In genomic region chr9:117656007-117656406, GRCh38 we compare ENCODE assay signal across 11 cellular contexts. TPM values are rescaled to one million over a fixed set of nuclear protein-coding genes. Genes with fewer than 3 reads are reported as not detected.
DNase-seq lines count a peak whose midpoint lies in the region; TF ChIP-seq lines count a peak whose summit lies in the region.
"Had no signal": no experiment of that assay in that cellular context is flagged by ENCODE, and none has a peak within 500 bp of the region (broad histone marks: within the 10 kb centered on the region; RNA-seq: fewer than 3 reads in every experiment).

No MANE protein-coding gene starts in this region.

- H3K27ac ChIP-seq in brain microvascular endothelial cell, result no peak overlapping the region
- H3K27ac ChIP-seq: C4-2B had no signal

- TF ChIP-seq CTCF in brain microvascular endothelial cell (IDR thresholded peaks at IDR 0.05; ENCODE audit: low read depth, low read length, missing control alignments) (no peak), fibroblast of the aortic adventitia (IDR thresholded peaks at IDR 0.05; ENCODE audit: insufficient read depth, low read length) (no peak)

- no peaks in the 10 kb centered on the region for H3K27me3 ChIP-seq in brain microvascular endothelial cell (replicated peaks)

- in situ Hi-C loops in brain microvascular endothelial cell (cut with HindIII; ENCODE audit: low pct_ligation_motif_present, low sequenced_read_pairs), result no loop called here

- H3K4me3 ChIP-seq in brain microvascular endothelial cell (ENCODE audit: low read depth, low read length), result no peak overlapping the region
- no peak overlapping the region for H3K4me3 ChIP-seq in fibroblast of the aortic adventitia (ENCODE audit: low read depth, low read length)
- H3K4me3 ChIP-seq: GM23338 had no signal

- H3K36me3 ChIP-seq in brain microvascular endothelial cell (replicated peaks), result no peaks in the 10 kb centered on the region

- DNase-seq in Ammon's horn (ENCODE audit: low spot score) (peak; percentile 66), brain microvascular endothelial cell (peak; percentile 47), fibroblast of the aortic adventitia (ENCODE audit: low read depth) (peak; percentile 52), middle frontal gyrus (ENCODE audit: extremely low spot score, low spot score) (peak; percentile 40), NCI-H146 (lab: John Stamatoyannopoulos, UW) (no peak), DMS53 (lab: John Stamatoyannopoulos, UW) (no peak), 8988T (no peak), NCI-H2196 (lab: John Stamatoyannopoulos, UW; ENCODE audit: unreplicated experiment) (no peak)
- DNase-seq: COR-L47 had no signal

RNA-seq across cellular contexts. Expression of gene TLR4, which starts 48.2 kb away (rescaled TPM):
- 4.8 and 16.8 TPM in 2 replicates for total RNA-seq in fibroblast of the aortic adventitia (ENCODE audit: low replicate concordance)

Comparison
In these comparisons a context has a peak if more than half of its experiments do, and no peak if none do; other contexts are left out.
1. DNase-seq: peak in Ammon's horn (single experiment), brain microvascular endothelial cell (single experiment), fibroblast of the aortic adventitia (single experiment) and middle frontal gyrus (single experiment); none in NCI-H146 (single experiment), DMS53 (single experiment), 8988T (single experiment) and NCI-H2196 (single experiment).